Comparison of ENCODE assay signal across 1 cellular context in genomic region chr15:60649845-60650548, GRCh38.
TF ChIP-seq lines count a peak whose summit lies in the region.

No MANE protein-coding gene starts in this region.

TF ChIP-seq in GM23338, 12 proteins besides CTCF, POLR2A, EP300 and RAD21 (continued from another document):
- TF ChIP-seq ZNF462 (CRISPR knock-in tag; IDR thresholded peaks at IDR 0.05), result no peak
- TF ChIP-seq EZH2 (IDR thresholded peaks at IDR 0.05; ENCODE audit: low read depth, unreplicated experiment), result no peak
